18 cellular contexts compared by ENCODE assay signal in the genomic region with DNA sequence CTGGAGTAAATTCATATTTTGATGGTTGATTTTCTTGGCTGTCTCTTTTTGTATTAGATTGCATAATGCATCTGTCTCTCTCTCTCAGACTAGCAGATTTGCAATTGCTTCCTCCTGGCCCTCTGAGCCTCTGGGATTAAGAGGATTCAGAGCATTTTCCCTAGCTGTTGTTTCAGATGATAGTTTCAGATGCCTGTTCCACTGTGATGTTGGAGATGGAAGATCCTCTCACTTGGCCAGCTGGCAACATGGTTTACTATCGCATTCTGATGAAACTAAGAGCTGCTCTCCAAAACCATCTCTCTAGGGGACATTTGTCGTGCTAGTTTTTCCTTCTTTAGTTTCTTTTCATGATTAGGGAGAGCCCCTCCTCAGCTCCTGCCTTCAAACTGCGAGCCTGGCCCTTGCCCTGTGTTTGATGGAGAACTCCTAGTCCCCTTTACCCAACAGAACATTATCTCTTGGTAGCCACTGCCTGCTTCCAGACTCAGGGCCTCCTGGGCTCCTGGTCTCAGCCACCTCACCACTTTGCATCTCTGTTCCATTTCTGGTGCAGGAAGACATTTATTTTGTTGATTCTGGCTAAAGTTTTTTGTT.
A peak's percentile ranks its signal among the peaks of the same experiment; 100 is the strongest.
DNase-seq lines count a peak whose midpoint lies in the region; ATAC-seq and TF ChIP-seq lines count a peak whose summit lies in the region.
"Had no signal": no experiment of that assay in that cellular context is flagged by ENCODE, and none has a peak within 500 bp of the region (broad histone marks: within the 10 kb centered on the region; RNA-seq: fewer than 3 reads in every experiment).

No MANE protein-coding gene starts in this region.

- H3K36me3 ChIP-seq in OCI-LY3 (replicated peaks; ENCODE audit: low read depth, low read length) (no peaks in the 10 kb centered on the region), heart left ventricle (no peaks in the 10 kb centered on the region), osteoblast (ENCODE audit: insufficient read depth, low read length) (no peaks in the 10 kb centered on the region)
- H3K36me3 ChIP-seq: SJSA1 had no signal

- 58 to 61% (median 59%) methylated on average over 3 of the region's 3 CpGs for WGBS in heart left ventricle, 4 donors

- H3K4me2 ChIP-seq in OCI-LY3 (ENCODE audit: low read length), result peak overlapping the region; percentile 57
- H3K4me2 ChIP-seq in osteoblast (ENCODE audit: insufficient read depth, low read length), result no peak overlapping the region
- H3K4me2 ChIP-seq: A549 had no signal

- H2AFZ ChIP-seq in OCI-LY3 (ENCODE audit: low read depth, low read length) (peak overlapping the region; percentile 84), osteoblast (ENCODE audit: low read length) (peak overlapping the region; percentile 54)

- H3K27ac ChIP-seq in OCI-LY3 (ENCODE audit: low read length) (no peak overlapping the region; the same call in 1 of the 2 replicates), heart left ventricle (peak overlapping the region in 4 of 12 donors; percentile 33 to 59 (median 46)), osteoblast (ENCODE audit: low read depth, low read length) (no peak overlapping the region)
- H3K27ac ChIP-seq: A549, SJSA1 had no signal

- ATAC-seq in heart left ventricle, result peak in 3 of 4 donors; percentile 29 to 59 (median 55)
- ATAC-seq: A549, K562 had no signal

- H3K9me3 ChIP-seq in OCI-LY3 (ENCODE audit: insufficient read depth, low read length), result no peaks in the 10 kb centered on the region
- H3K9me3 ChIP-seq in heart left ventricle, result no peaks in the 10 kb centered on the region
- no peaks in the 10 kb centered on the region for H3K9me3 ChIP-seq in osteoblast (ENCODE audit: low read depth, low read length)
- H3K9me3 ChIP-seq: A549, SJSA1 had no signal

- H3K9ac ChIP-seq in OCI-LY3 (ENCODE audit: low read length), result peak overlapping the region; percentile 12; the same call in 1 of the 2 replicates

- no peak overlapping the region for H3K4me3 ChIP-seq in AG10803 (ENCODE audit: low read length)
- peak overlapping the region; percentile 8 for H3K4me3 ChIP-seq in OCI-LY3 (ENCODE audit: low read length)
- no peak overlapping the region for H3K4me3 ChIP-seq in heart left ventricle
- no peak overlapping the region for H3K4me3 ChIP-seq in osteoblast (ENCODE audit: insufficient read depth, low read length)
- H3K4me3 ChIP-seq: A549, K562, SJSA1 had no signal

- intact Hi-C loops in heart left ventricle (cut with DNase I), result no loop called here

- TF ChIP-seq CTCF in AG10803 (conservative IDR thresholded peaks at IDR 0.05; ENCODE audit: low read length) (no peak), OCI-LY3 (IDR thresholded peaks at IDR 0.05; ENCODE audit: low read depth, low read length) (no peak), heart left ventricle (IDR thresholded peaks at IDR 0.05) (no peak), osteoblast (IDR thresholded peaks at IDR 0.05; ENCODE audit: extremely low read depth, low read depth, low read length) (no peak)

- H3K4me1 ChIP-seq in OCI-LY3 (ENCODE audit: low read length) (peaks cover 12% of the 10 kb centered on the region), heart left ventricle (peaks cover 0 to 22% (median 0%) of the 10 kb centered on the region in 12 donors), osteoblast (ENCODE audit: insufficient read depth, low read length) (peaks cover 5% of the 10 kb centered on the region)
- H3K4me1 ChIP-seq: A549, SJSA1 had no signal

- H4K20me1 ChIP-seq in OCI-LY3 (ENCODE audit: insufficient read depth, low read length) (no peaks in the 10 kb centered on the region), osteoblast (ENCODE audit: insufficient read depth, low read length) (no peaks in the 10 kb centered on the region)

- no peak for TF ChIP-seq POLR2A in heart left ventricle (IDR thresholded peaks at IDR 0.05)

- H3K27me3 ChIP-seq in OCI-LY3 (ENCODE audit: low read depth, low read length), result no peaks in the 10 kb centered on the region
- peaks cover 0 to 2% (median 0%) of the 10 kb centered on the region in 9 donors for H3K27me3 ChIP-seq in heart left ventricle
- H3K27me3 ChIP-seq in osteoblast (ENCODE audit: insufficient read depth, low read length), result no peaks in the 10 kb centered on the region

- H3K79me2 ChIP-seq in OCI-LY3 (ENCODE audit: low read length) (no peaks in the 10 kb centered on the region), osteoblast (ENCODE audit: insufficient read depth, low read length) (no peaks in the 10 kb centered on the region)

- DNase-seq in AG10803 (ENCODE audit: low read depth) (peak; percentile 24), heart left ventricle (peak in 3 of 5 donors; percentile 31 to 57 (median 34)), osteoblast (ENCODE audit: insufficient read length, low spot score, missing footprints) (no peak), NCI-H345 treated with DMSO at 0.1 percent for 48 hours (lab: John Stamatoyannopoulos, UW; ENCODE audit: unreplicated experiment) (no peak), NCI-H146 treated with DMSO at 0.1 percent for 48 hours (lab: John Stamatoyannopoulos, UW; ENCODE audit: unreplicated experiment) (no peak), DMS153 treated with DMSO at 0.1 percent for 48 hours (lab: John Stamatoyannopoulos, UW; ENCODE audit: unreplicated experiment) (no peak)
- no peak for DNase-seq in NK-92 treated with Interleukin-12 subunit alpha and Interleukin-12 subunit beta, amount 100 ng/mL, for 24 hours (lab: John Stamatoyannopoulos, UW)
- DNase-seq: CD4-positive, CD25-positive, alpha-beta regulatory T cell; GF-D8; H7; NCI-H1048; NCI-H1694; NCI-H446 treated with DMSO at 0.1 percent for 48 hours; NCI-H748 treated with DMSO at 0.1 percent for 48 hours had no signal

Comparison
In these comparisons a context has a peak if more than half of its experiments do, and no peak if none do; other contexts are left out.
1. DNase-seq: peak in AG10803 (single experiment) and heart left ventricle (3 of 5); none in osteoblast (single experiment), NCI-H345 treated with DMSO at 0.1 percent for 48 hours (single experiment), NK-92 treated with Interleukin-12 subunit alpha and Interleukin-12 subunit beta, amount 100 ng/mL, for 24 hours (single experiment), NCI-H146 treated with DMSO at 0.1 percent for 48 hours (single experiment) and DMS153 treated with DMSO at 0.1 percent for 48 hours (single experiment).